ENCODE assay signal across 14 cellular contexts in genomic region chr1:167446946-167447345, GRCh38.
A peak's percentile ranks its signal among the peaks of the same experiment; 100 is the strongest.
DNase-seq lines count a peak whose midpoint lies in the region; ATAC-seq and TF ChIP-seq lines count a peak whose summit lies in the region.
"Had no signal": no experiment of that assay in that cellular context is flagged by ENCODE, and none has a peak within 500 bp of the region (broad histone marks: within the 10 kb centered on the region; RNA-seq: fewer than 3 reads in every experiment).

No MANE protein-coding gene starts in this region.

- H3K27me3 ChIP-seq in CD4-positive, CD25-positive, alpha-beta regulatory T cell (ENCODE audit: control insufficient read depth, insufficient read depth, low read length) = no peaks in the 10 kb centered on the region
- H3K27me3 ChIP-seq in MM.1S (replicated peaks; ENCODE audit: insufficient read depth, low read length) (no peaks in the 10 kb centered on the region), mucosa of rectum (ENCODE audit: control insufficient read depth in 2 of 2, insufficient read depth in 2 of 2, low read length in 2 of 2) (no peaks in the 10 kb centered on the region)
- H3K27me3 ChIP-seq: breast epithelium, heart left ventricle, left lung, right lobe of liver had no signal

- H3K79me2 ChIP-seq in MM.1S (ENCODE audit: low read length) = no peaks in the 10 kb centered on the region

- H3K4me2 ChIP-seq in MM.1S (ENCODE audit: low read depth, low read length) = peak overlapping the region; percentile 64; the same call in 1 of the 2 replicates

- no peaks in the 10 kb centered on the region for H3K9me2 ChIP-seq in MM.1S (replicated peaks; ENCODE audit: insufficient read depth, low read length)

- peaks cover 31% of the 10 kb centered on the region for H3K36me3 ChIP-seq in CD4-positive, CD25-positive, alpha-beta regulatory T cell (ENCODE audit: control insufficient read depth, insufficient read depth, low read length)
- no peaks in the 10 kb centered on the region for H3K36me3 ChIP-seq in MM.1S (replicated peaks; ENCODE audit: insufficient read depth, low read length)
- H3K36me3 ChIP-seq in mucosa of rectum (ENCODE audit: control insufficient read depth in 2 of 2, insufficient read depth in 2 of 2, low read length in 2 of 2) = no peaks in the 10 kb centered on the region
- H3K36me3 ChIP-seq: breast epithelium, heart left ventricle, left lung, right lobe of liver had no signal

- peak overlapping the region; percentile 97 to 98 (median 98) for H3K27ac Mint-ChIP-seq in CD4-positive, CD25-positive, alpha-beta regulatory T cell
- peak overlapping the region; percentile 90 for H3K27ac Mint-ChIP-seq in activated T-helper 1 cell treated with anti-CD3 and anti-CD28 coated beads, Interleukin-12 subunit alpha, Interleukin-12 subunit beta, Interleukin-2, Interleukin-4 antibody, amounts not matched to agents 30 ng/mL and 10 ng/mL and 1 ng/mL, durations not matched to agents 14 hours and 24 hours and 36 hours
- H3K27ac Mint-ChIP-seq in mesothelial cell of epicardium = no peak overlapping the region

- no peak for ATAC-seq in CD4-positive, CD25-positive, alpha-beta regulatory T cell (ENCODE audit: low read depth in 2 of 2)

- peaks cover 6% of the 10 kb centered on the region for H3F3A ChIP-seq in MM.1S (ENCODE audit: insufficient read depth, low read length)

- H3K4me1 ChIP-seq in CD4-positive, CD25-positive, alpha-beta regulatory T cell (ENCODE audit: control insufficient read depth, insufficient read depth, low read length, poor library complexity, severe bottlenecking) = peaks cover 96% of the 10 kb centered on the region
- H3K4me1 ChIP-seq in MM.1S (ENCODE audit: low read length) = peaks cover 27% of the 10 kb centered on the region
- H3K4me1 ChIP-seq in mucosa of rectum (ENCODE audit: control insufficient read depth in 2 of 2, insufficient read depth in 2 of 2, low read length in 2 of 2) = peaks cover 12 to 17% of the 10 kb centered on the region in 2 donors
- H3K4me1 ChIP-seq: breast epithelium, right lobe of liver had no signal

- peak overlapping the region; percentile 88 for H2AFZ ChIP-seq in MM.1S (ENCODE audit: low read length)

- no peaks in the 10 kb centered on the region for H3K27me3 Mint-ChIP-seq in CD4-positive, CD25-positive, alpha-beta regulatory T cell
- no peaks in the 10 kb centered on the region for H3K27me3 Mint-ChIP-seq in activated T-helper 1 cell treated with anti-CD3 and anti-CD28 coated beads, Interleukin-12 subunit alpha, Interleukin-12 subunit beta, Interleukin-2, Interleukin-4 antibody, amounts not matched to agents 30 ng/mL and 10 ng/mL and 1 ng/mL, durations not matched to agents 14 hours and 24 hours and 36 hours (ENCODE audit: insufficient read depth)
- peaks cover 20% of the 10 kb centered on the region for H3K27me3 Mint-ChIP-seq in mesothelial cell of epicardium (ENCODE audit: low read depth)

- peaks cover 34% of the 10 kb centered on the region for H3K36me3 Mint-ChIP-seq in CD4-positive, CD25-positive, alpha-beta regulatory T cell
- peaks cover 42% of the 10 kb centered on the region for H3K36me3 Mint-ChIP-seq in activated T-helper 1 cell treated with anti-CD3 and anti-CD28 coated beads, Interleukin-12 subunit alpha, Interleukin-12 subunit beta, Interleukin-2, Interleukin-4 antibody, amounts not matched to agents 30 ng/mL and 10 ng/mL and 1 ng/mL, durations not matched to agents 14 hours and 24 hours and 36 hours (ENCODE audit: low read depth)
- H3K36me3 Mint-ChIP-seq in mesothelial cell of epicardium = no peaks in the 10 kb centered on the region

- intact Hi-C loops in activated T-helper 1 cell treated with anti-CD3 and anti-CD28 coated beads, Interleukin-12 subunit alpha, Interleukin-12 subunit beta, Interleukin-2, Interleukin-4 antibody, amounts not matched to agents 30 ng/mL and 10 ng/mL and 1 ng/mL, durations not matched to agents 14 hours and 24 hours and 36 hours (cut with micrococcal nuclease) = loop anchor here (1.0 to 10.0 kb wide), 10 partner anchors 9 to 542 kb away; partner anchors contain the start of genes CD247, DCAF6, MPC2 and RCSD1

- TF ChIP-seq CTCF in MM.1S (IDR thresholded peaks at IDR 0.05; ENCODE audit: low read length) (no peak), mesothelial cell of epicardium (IDR thresholded peaks at IDR 0.05; ENCODE audit: unreplicated experiment) (no peak)

- H3K9ac ChIP-seq in MM.1S (ENCODE audit: low read length) = peak overlapping the region; percentile 39; the same call in 1 of the 2 replicates
- peak overlapping the region in 1 of 2 donors; percentile 5 for H3K9ac ChIP-seq in mucosa of rectum (ENCODE audit: low read depth in 1 of 2, low read length in 2 of 2)

- no peaks in the 10 kb centered on the region for H3K9me3 ChIP-seq in CD4-positive, CD25-positive, alpha-beta regulatory T cell (ENCODE audit: control insufficient read depth in 2 of 2, low read length in 2 of 2)
- no peaks in the 10 kb centered on the region for H3K9me3 ChIP-seq in MM.1S (replicated peaks; ENCODE audit: insufficient read depth, low read length)
- H3K9me3 ChIP-seq in mucosa of rectum (ENCODE audit: control insufficient read depth in 2 of 2, low read length in 2 of 2) = no peaks in the 10 kb centered on the region
- H3K9me3 ChIP-seq: breast epithelium, heart left ventricle, left lung, right lobe of liver had no signal

- H3K9me3 Mint-ChIP-seq in CD4-positive, CD25-positive, alpha-beta regulatory T cell = peaks cover 0 to 2% (median 0%) of the 10 kb centered on the region in 7 donors
- no peaks in the 10 kb centered on the region for H3K9me3 Mint-ChIP-seq in activated T-helper 1 cell treated with anti-CD3 and anti-CD28 coated beads, Interleukin-12 subunit alpha, Interleukin-12 subunit beta, Interleukin-2, Interleukin-4 antibody, amounts not matched to agents 30 ng/mL and 10 ng/mL and 1 ng/mL, durations not matched to agents 14 hours and 24 hours and 36 hours
- H3K9me3 Mint-ChIP-seq in mesothelial cell of epicardium = no peaks in the 10 kb centered on the region

- no peaks in the 10 kb centered on the region for H4K20me1 ChIP-seq in MM.1S (ENCODE audit: insufficient read depth, low read length)

- peak overlapping the region; percentile 98 for H3K27ac ChIP-seq in CD4-positive, CD25-positive, alpha-beta regulatory T cell (ENCODE audit: insufficient read depth, low read length, poor library complexity, severe bottlenecking)
- H3K27ac ChIP-seq in MM.1S (ENCODE audit: low read length) (peak overlapping the region; percentile 42; the same call in 1 of the 2 replicates), mucosa of rectum (ENCODE audit: low read depth in 2 of 2, low read length in 2 of 2) (peak overlapping the region; percentile 56 to 58)
- H3K27ac ChIP-seq: breast epithelium, right lobe of liver had no signal

- H3K4me3 Mint-ChIP-seq in CD4-positive, CD25-positive, alpha-beta regulatory T cell = peak overlapping the region; percentile 85 to 91 (median 86)
- H3K4me3 Mint-ChIP-seq in activated T-helper 1 cell treated with anti-CD3 and anti-CD28 coated beads, Interleukin-12 subunit alpha, Interleukin-12 subunit beta, Interleukin-2, Interleukin-4 antibody, amounts not matched to agents 30 ng/mL and 10 ng/mL and 1 ng/mL, durations not matched to agents 14 hours and 24 hours and 36 hours = peak overlapping the region; percentile 68
- no peak overlapping the region for H3K4me3 Mint-ChIP-seq in mesothelial cell of epicardium

- H3K4me1 Mint-ChIP-seq in CD4-positive, CD25-positive, alpha-beta regulatory T cell = peaks cover 29 to 97% (median 71%) of the 10 kb centered on the region in 4 donors
- peaks cover 77% of the 10 kb centered on the region for H3K4me1 Mint-ChIP-seq in activated T-helper 1 cell treated with anti-CD3 and anti-CD28 coated beads, Interleukin-12 subunit alpha, Interleukin-12 subunit beta, Interleukin-2, Interleukin-4 antibody, amounts not matched to agents 30 ng/mL and 10 ng/mL and 1 ng/mL, durations not matched to agents 14 hours and 24 hours and 36 hours (ENCODE audit: low read depth)
- H3K4me1 Mint-ChIP-seq in mesothelial cell of epicardium = no peaks in the 10 kb centered on the region

- H3K4me3 ChIP-seq in CD4-positive, CD25-positive, alpha-beta regulatory T cell (ENCODE audit: low read depth, low read length) = peak overlapping the region; percentile 80
- H3K4me3 ChIP-seq in MM.1S (ENCODE audit: low read length) (0 out of 2 replicates have a peak overlapping the region, but pooled peaks have one; percentile 11), mucosa of rectum (ENCODE audit: low read length in 2 of 2) (peak overlapping the region in 1 of 2 donors; percentile 47)
- H3K4me3 ChIP-seq: breast epithelium, right lobe of liver had no signal

- no peak for DNase-seq in CD4-positive, CD25-positive, alpha-beta regulatory T cell
- DNase-seq in MM.1S (no peak), mesothelial cell of epicardium (ENCODE audit: low spot score in 2 of 2, unreplicated experiment in 2 of 2) (no peak), NCI-H1092 treated with DMSO at 0.1 percent for 48 hours (lab: John Stamatoyannopoulos, UW) (no peak), NCI-H187 (lab: John Stamatoyannopoulos, UW) (no peak)
- DNase-seq in activated T-helper 1 cell treated with anti-CD3 and anti-CD28 coated beads, Interleukin-12 subunit alpha, Interleukin-12 subunit beta, Interleukin-2, Interleukin-4 antibody, amounts not matched to agents 30 ng/mL and 10 ng/mL and 1 ng/mL, durations not matched to agents 14 hours and 24 hours and 36 hours (ENCODE audit: low spot score) = no peak
- no peak for DNase-seq in stimulated activated naive CD4-positive, alpha-beta T cell (lab: John Stamatoyannopoulos, UW)
- DNase-seq: heart left ventricle, NCI-H1105 treated with DMSO at 0.1 percent for 48 hours, NCI-H510A treated with DMSO at 0.1 percent for 48 hours, right lobe of liver had no signal

Comparison
In these comparisons a context has a peak if more than half of its experiments do, and no peak if none do; other contexts are left out.
1. H3K27ac ChIP-seq: peak in every context shown above with its lines; median percentile 98 in CD4-positive, CD25-positive, alpha-beta regulatory T cell; 57 in mucosa of rectum; 42 in MM.1S.